1 cellular context compared by ENCODE assay signal in genomic region chr15:56243117-56243773, GRCh38.
TF ChIP-seq lines count a peak whose summit lies in the region.

No MANE protein-coding gene starts in this region.

TF ChIP-seq in HepG2, 621 proteins besides CTCF, POLR2A, EP300 and RAD21 (continued from another document):
- TF ChIP-seq HNRNPK (IDR thresholded peaks at IDR 0.05; ENCODE audit: low read depth, low read length, poor library complexity, severe bottlenecking) = peak; percentile 79
- TF ChIP-seq ZNF337 (CRISPR knock-in tag; IDR thresholded peaks at IDR 0.05; ENCODE audit: borderline replicate concordance, low read depth) = no peak
- no peak for TF ChIP-seq ZNF589 (CRISPR knock-in tag; conservative IDR thresholded peaks at IDR 0.05)
- no peak for TF ChIP-seq DR1 (CRISPR knock-in tag; IDR thresholded peaks at IDR 0.05)
- TF ChIP-seq ERF (CRISPR knock-in tag; IDR thresholded peaks at IDR 0.05) = 0 out of 2 replicates have a peak, but pooled peaks have one; percentile 23
- 0 out of 2 replicates have a peak, but pooled peaks have one; percentile 5 for TF ChIP-seq ZBTB7B (CRISPR knock-in tag; IDR thresholded peaks at IDR 0.05)
- 0 out of 2 replicates have a peak, but pooled peaks have one; percentile 14 for TF ChIP-seq ZSCAN25 (CRISPR knock-in tag; IDR thresholded peaks at IDR 0.05)
- TF ChIP-seq HNRNPL (IDR thresholded peaks at IDR 0.05; ENCODE audit: low read depth, low read length) = peak; percentile 80
- TF ChIP-seq NKX3-1 (CRISPR knock-in tag; IDR thresholded peaks at IDR 0.05) = no peak
- no peak for TF ChIP-seq PTBP1 (IDR thresholded peaks at IDR 0.05; ENCODE audit: low read depth, low read length, poor library complexity, severe bottlenecking)
- 0 out of 2 replicates have a peak, but pooled peaks have one; percentile 25 for TF ChIP-seq ZNF343 (CRISPR knock-in tag; IDR thresholded peaks at IDR 0.05)
- no peak for TF ChIP-seq ZNF124 (CRISPR knock-in tag; IDR thresholded peaks at IDR 0.05)
- peak; percentile 41; the same call in 1 of the 2 replicates for TF ChIP-seq GABPB1 (CRISPR knock-in tag; IDR thresholded peaks at IDR 0.05)
- TF ChIP-seq, protein P1, sequence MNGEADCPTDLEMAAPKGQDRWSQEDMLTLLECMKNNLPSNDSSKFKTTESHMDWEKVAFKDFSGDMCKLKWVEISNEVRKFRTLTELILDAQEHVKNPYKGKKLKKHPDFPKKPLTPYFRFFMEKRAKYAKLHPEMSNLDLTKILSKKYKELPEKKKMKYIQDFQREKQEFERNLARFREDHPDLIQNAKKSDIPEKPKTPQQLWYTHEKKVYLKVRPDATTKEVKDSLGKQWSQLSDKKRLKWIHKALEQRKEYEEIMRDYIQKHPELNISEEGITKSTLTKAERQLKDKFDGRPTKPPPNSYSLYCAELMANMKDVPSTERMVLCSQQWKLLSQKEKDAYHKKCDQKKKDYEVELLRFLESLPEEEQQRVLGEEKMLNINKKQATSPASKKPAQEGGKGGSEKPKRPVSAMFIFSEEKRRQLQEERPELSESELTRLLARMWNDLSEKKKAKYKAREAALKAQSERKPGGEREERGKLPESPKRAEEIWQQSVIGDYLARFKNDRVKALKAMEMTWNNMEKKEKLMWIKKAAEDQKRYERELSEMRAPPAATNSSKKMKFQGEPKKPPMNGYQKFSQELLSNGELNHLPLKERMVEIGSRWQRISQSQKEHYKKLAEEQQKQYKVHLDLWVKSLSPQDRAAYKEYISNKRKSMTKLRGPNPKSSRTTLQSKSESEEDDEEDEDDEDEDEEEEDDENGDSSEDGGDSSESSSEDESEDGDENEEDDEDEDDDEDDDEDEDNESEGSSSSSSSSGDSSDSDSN (CRISPR knock-in tag; IDR thresholded peaks at IDR 0.05) = peak; percentile 55; the same call in 1 of the 2 replicates
- 0 out of 2 replicates have a peak, but pooled peaks have one; percentile 13 for TF ChIP-seq ZNF543 (CRISPR knock-in tag; IDR thresholded peaks at IDR 0.05)
- TF ChIP-seq KMT2B (CRISPR knock-in tag; IDR thresholded peaks at IDR 0.05) = 0 out of 2 replicates have a peak, but pooled peaks have one; percentile 6
- TF ChIP-seq, protein P2, sequence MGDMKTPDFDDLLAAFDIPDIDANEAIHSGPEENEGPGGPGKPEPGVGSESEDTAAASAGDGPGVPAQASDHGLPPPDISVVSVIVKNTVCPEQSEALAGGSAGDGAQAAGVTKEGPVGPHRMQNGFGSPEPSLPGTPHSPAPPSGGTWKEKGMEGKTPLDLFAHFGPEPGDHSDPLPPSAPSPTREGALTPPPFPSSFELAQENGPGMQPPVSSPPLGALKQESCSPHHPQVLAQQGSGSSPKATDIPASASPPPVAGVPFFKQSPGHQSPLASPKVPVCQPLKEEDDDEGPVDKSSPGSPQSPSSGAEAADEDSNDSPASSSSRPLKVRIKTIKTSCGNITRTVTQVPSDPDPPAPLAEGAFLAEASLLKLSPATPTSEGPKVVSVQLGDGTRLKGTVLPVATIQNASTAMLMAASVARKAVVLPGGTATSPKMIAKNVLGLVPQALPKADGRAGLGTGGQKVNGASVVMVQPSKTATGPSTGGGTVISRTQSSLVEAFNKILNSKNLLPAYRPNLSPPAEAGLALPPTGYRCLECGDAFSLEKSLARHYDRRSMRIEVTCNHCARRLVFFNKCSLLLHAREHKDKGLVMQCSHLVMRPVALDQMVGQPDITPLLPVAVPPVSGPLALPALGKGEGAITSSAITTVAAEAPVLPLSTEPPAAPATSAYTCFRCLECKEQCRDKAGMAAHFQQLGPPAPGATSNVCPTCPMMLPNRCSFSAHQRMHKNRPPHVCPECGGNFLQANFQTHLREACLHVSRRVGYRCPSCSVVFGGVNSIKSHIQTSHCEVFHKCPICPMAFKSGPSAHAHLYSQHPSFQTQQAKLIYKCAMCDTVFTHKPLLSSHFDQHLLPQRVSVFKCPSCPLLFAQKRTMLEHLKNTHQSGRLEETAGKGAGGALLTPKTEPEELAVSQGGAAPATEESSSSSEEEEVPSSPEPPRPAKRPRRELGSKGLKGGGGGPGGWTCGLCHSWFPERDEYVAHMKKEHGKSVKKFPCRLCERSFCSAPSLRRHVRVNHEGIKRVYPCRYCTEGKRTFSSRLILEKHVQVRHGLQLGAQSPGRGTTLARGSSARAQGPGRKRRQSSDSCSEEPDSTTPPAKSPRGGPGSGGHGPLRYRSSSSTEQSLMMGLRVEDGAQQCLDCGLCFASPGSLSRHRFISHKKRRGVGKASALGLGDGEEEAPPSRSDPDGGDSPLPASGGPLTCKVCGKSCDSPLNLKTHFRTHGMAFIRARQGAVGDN (CRISPR knock-in tag; IDR thresholded peaks at IDR 0.05) = peak; percentile 43; the same call in 1 of the 2 replicates
- TF ChIP-seq TRIM22 (IDR thresholded peaks at IDR 0.05) = no peak
- TF ChIP-seq, protein P3, sequence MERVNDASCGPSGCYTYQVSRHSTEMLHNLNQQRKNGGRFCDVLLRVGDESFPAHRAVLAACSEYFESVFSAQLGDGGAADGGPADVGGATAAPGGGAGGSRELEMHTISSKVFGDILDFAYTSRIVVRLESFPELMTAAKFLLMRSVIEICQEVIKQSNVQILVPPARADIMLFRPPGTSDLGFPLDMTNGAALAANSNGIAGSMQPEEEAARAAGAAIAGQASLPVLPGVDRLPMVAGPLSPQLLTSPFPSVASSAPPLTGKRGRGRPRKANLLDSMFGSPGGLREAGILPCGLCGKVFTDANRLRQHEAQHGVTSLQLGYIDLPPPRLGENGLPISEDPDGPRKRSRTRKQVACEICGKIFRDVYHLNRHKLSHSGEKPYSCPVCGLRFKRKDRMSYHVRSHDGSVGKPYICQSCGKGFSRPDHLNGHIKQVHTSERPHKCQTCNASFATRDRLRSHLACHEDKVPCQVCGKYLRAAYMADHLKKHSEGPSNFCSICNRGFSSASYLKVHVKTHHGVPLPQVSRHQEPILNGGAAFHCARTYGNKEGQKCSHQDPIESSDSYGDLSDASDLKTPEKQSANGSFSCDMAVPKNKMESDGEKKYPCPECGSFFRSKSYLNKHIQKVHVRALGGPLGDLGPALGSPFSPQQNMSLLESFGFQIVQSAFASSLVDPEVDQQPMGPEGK (CRISPR knock-in tag; IDR thresholded peaks at IDR 0.05) = peak; percentile 77
- TF ChIP-seq SAP130 (CRISPR knock-in tag; IDR thresholded peaks at IDR 0.05; ENCODE audit: low read depth) = peak; percentile 31; the same call in 1 of the 2 replicates
- 0 out of 2 replicates have a peak, but pooled peaks have one; percentile 10 for TF ChIP-seq KDM2A (CRISPR knock-in tag; IDR thresholded peaks at IDR 0.05; ENCODE audit: borderline replicate concordance, low read depth)
- 0 out of 2 replicates have a peak, but pooled peaks have one; percentile 2 for TF ChIP-seq ZNF777 (CRISPR knock-in tag; IDR thresholded peaks at IDR 0.05)
